In genomic region chr13:94595006-94595942, GRCh38 we compare ENCODE assay signal across 8 cellular contexts. TPM values are rescaled to one million over a fixed set of nuclear protein-coding genes. Genes with fewer than 3 reads are reported as not detected.
DNase-seq lines count a peak whose midpoint lies in the region; ATAC-seq, FAIRE-seq and TF ChIP-seq lines count a peak whose summit lies in the region.

No MANE protein-coding gene starts in this region.

- H3K79me2 ChIP-seq in K562 (ENCODE audit: control insufficient read depth, insufficient read depth, low read length): peaks cover 43% of the 10 kb centered on the region

- TF ChIP-seq RAD21 in K562 (CRISPR knock-in tag; conservative IDR thresholded peaks at IDR 0.05 in 1 of 2, IDR thresholded peaks at IDR 0.05 in 1 of 2): no peak

- TSS peak; percentile 65 for BruUV-seq in K562 (replicated peaks; lab: Mats Ljungman, UMichigan)

- H3K27me3 ChIP-seq in K562 (ENCODE audit: control insufficient read depth in 2 of 2, insufficient read depth in 2 of 2, low read length in 2 of 2): no peaks in the 10 kb centered on the region

- H3K9me1 ChIP-seq in K562 (ENCODE audit: control insufficient read depth, insufficient read depth, low read length): no peaks in the 10 kb centered on the region

- H3K9me3 ChIP-seq in K562 (replicated peaks; ENCODE audit: control insufficient read depth, insufficient read depth, low read depth, low read length): no peaks in the 10 kb centered on the region

- H3K27ac Mint-ChIP-seq in immature natural killer cell: peak overlapping the region; percentile 84 to 95 (median 94)

- H3K4me3 Mint-ChIP-seq in immature natural killer cell: peak overlapping the region; percentile 88 to 97 (median 94)

- peaks cover 0 to 4% (median 3%) of the 10 kb centered on the region in 3 donors for H3K36me3 Mint-ChIP-seq in immature natural killer cell

- peaks cover 23 to 45% of the 10 kb centered on the region in 2 donors for H3K4me1 Mint-ChIP-seq in immature natural killer cell

- H3K27me3 Mint-ChIP-seq in immature natural killer cell (ENCODE audit: low read depth in 3 of 3): peaks cover 0 to 6% (median 3%) of the 10 kb centered on the region in 3 donors

- H3K4me2 ChIP-seq in K562 (ENCODE audit: insufficient read depth, low read length): peak overlapping the region; percentile 96

- POLR2A ChIA-PET in RWPE1 (lab: Yijun Ruan, JAX; ENCODE audit: low non-redundant PET) (interaction anchor here (0.6 kb wide), 1 partner anchor 746 kb away, joined by 3 read pairs; no protein-coding TSS in a partner anchor), K562 (lab: Yijun Ruan, JAX) (interaction anchor here (0.8 to 1.0 kb wide), 3 partner anchors 8 to 25 kb away, joined by 3 to 5 read pairs (median 3); no protein-coding TSS in a partner anchor)

- intact Hi-C loops in K562 (cut with micrococcal nuclease): no loop called here

- 2% methylated on average over 14 of the region's 16 CpGs for WGBS in K562 (ENCODE audit: insufficient coverage, low coverage, missing lambda C conversion rate)

- TF ChIP-seq POLR2A in K562 (conservative IDR thresholded peaks at IDR 0.05): no peak

- H3K27ac ChIP-seq in RWPE1 (peak overlapping the region; percentile 78), K562 (ENCODE audit: extremely low read depth, low read depth, low read length) (peak overlapping the region; percentile 74)

- in situ Hi-C loops in K562 (cut with MboI): no loop called here

- no peaks in the 10 kb centered on the region for H4K20me1 ChIP-seq in K562 (replicated peaks; ENCODE audit: control insufficient read depth, insufficient read depth, low read length)

- DNase-seq in AML-193 (lab: John Stamatoyannopoulos, UW): peak; percentile 65
- peak; percentile 26 for DNase-seq in RWPE1 (ENCODE audit: low spot score)
- peak; percentile 14 to 30 (median 24) for DNase-seq in K562 (ENCODE audit: extremely low read depth in 1 of 4, low spot score in 3 of 4)
- DNase-seq in immature natural killer cell: no peak
- peak; percentile 23 to 24 for DNase-seq in stimulated activated CD4-positive, alpha-beta T cell treated with anti-CD3 and anti-CD28 coated beads, Interleukin-4, amount 100 ng/mL, for 4 hours
- no peak for DNase-seq in putamen (ENCODE audit: low spot score)

- TF ChIP-seq CTCF in RWPE1 (conservative IDR thresholded peaks at IDR 0.05; ENCODE audit: low read depth) (no peak), K562 (IDR thresholded peaks at IDR 0.05 in 2 of 3, conservative IDR thresholded peaks at IDR 0.05 in 1 of 3; ENCODE audit: insufficient read depth in 2 of 3, low read depth in 1 of 3, low read length in 3 of 3) (no peak)

- peak overlapping the region; percentile 89 to 95 for H3K9ac ChIP-seq in K562 (ENCODE audit: insufficient read depth in 1 of 2, low read depth in 2 of 2, low read length in 2 of 2)

- CTCF ChIA-PET in RWPE1 (lab: Yijun Ruan, JAX) (interaction anchor here (0.7 kb wide), 1 partner anchor 45 kb away, joined by 3 read pairs; no protein-coding TSS in a partner anchor), K562 (lab: Yijun Ruan, JAX; ENCODE audit: low intra/inter-chr PET ratio) (no interaction called here)

- FAIRE-seq in K562 (lab: Jason Lieb, UNC): no peak

- no peak for TF ChIP-seq EP300 in K562 (IDR thresholded peaks at IDR 0.05; ENCODE audit: low read length)

- H2AFZ ChIP-seq in K562 (ENCODE audit: low read depth, low read length): peak overlapping the region; percentile 96

- peaks cover 6 to 12% of the 10 kb centered on the region in 2 experiments; a peak in 3 of 5 replicates for H3K4me1 ChIP-seq in K562 (replicated peaks in 1 of 2; ENCODE audit: control insufficient read depth in 2 of 2, insufficient read depth in 2 of 2, low read length in 2 of 2)

- ATAC-seq in GM19023 (IDR thresholded peaks at IDR 0.05; ENCODE audit: unreplicated experiment): peak; percentile 63
- peak; percentile 34 for ATAC-seq in HG03097 (IDR thresholded peaks at IDR 0.05; ENCODE audit: low FRiP score, unreplicated experiment)
- ATAC-seq in K562: peak; percentile 82

- peaks cover 37% of the 10 kb centered on the region for H3K36me3 ChIP-seq in K562 (ENCODE audit: control insufficient read depth, insufficient read depth, low read length)

- H3K4me3 ChIP-seq in K562: peak overlapping the region; percentile 66

- no peaks in the 10 kb centered on the region for H3K9me3 Mint-ChIP-seq in immature natural killer cell

TF ChIP-seq in K562, 482 proteins besides CTCF, POLR2A, EP300 and RAD21:
- TF ChIP-seq ZNF174 (CRISPR knock-in tag; IDR thresholded peaks at IDR 0.05): no peak
- TF ChIP-seq ZNF512 (tag; IDR thresholded peaks at IDR 0.05): no peak
- 0 out of 4 replicates have a peak, but pooled peaks of 1 of the 2 experiments have one; percentile 26 for TF ChIP-seq FOXK2 (conservative IDR thresholded peaks at IDR 0.05 in 1 of 2, IDR thresholded peaks at IDR 0.05 in 1 of 2; ENCODE audit: low read depth in 2 of 2)

RNA-seq across cellular contexts. Expression of gene TGDS, which starts 0.7 kb away (rescaled TPM):
- 20.6 and 39.2 TPM in 2 replicates for total RNA-seq in K562 (2011; cell fraction: chromatin; rRNA removed; ENCODE audit: low replicate concordance)
- total RNA-seq in K562 (2011; cell fraction: nucleolus; rRNA removed): 10.3 and 11.6 TPM in 2 replicates
- 26.4 and 42.4 TPM in 2 replicates for total RNA-seq in K562 (2011; cell fraction: nucleoplasm; rRNA removed)
- total RNA-seq in K562 (2014; rRNA removed) (9.9 and 13.6 TPM in 2 replicates), K562 (2014; rRNA removed; fragmentation: Illumina TruSeq; extraction: Trizol) (20.7 and 23.4 TPM in 2 replicates), K562 (2015; rRNA removed; fragmentation: Illumina TruSeq; extraction: Trizol) (17.8 and 21.4 TPM in 2 replicates), K562 (2021) (12.7 and 12.8 TPM in 2 replicates)
- polyA plus RNA-seq in K562 (2011; rRNA removed) (32.4 and 37.8 TPM in 2 replicates), K562 (2014; fragmentation: Illumina TruSeq; extraction: Trizol) (20.0 and 24.2 TPM in 2 replicates), K562 (2014; fragmentation: Nextera tagmentation; extraction: Ambion mirVana) (10 to 100 TPM; 43.5 to 43.7 TPM), K562 (2014; rRNA removed) (15.7 and 16.1 TPM in 2 replicates), immature natural killer cell (10 to 100 TPM in 1 of 3 donors, 1 to 10 TPM in 2; 5.1 to 10.5 (median 8.9) TPM)
- polyA plus RNA-seq in K562 (2011; cell fraction: cytosol; rRNA removed): 8.7 and 21.3 TPM in 2 replicates
- 12.9 and 23.8 TPM in 2 replicates for polyA plus RNA-seq in K562 (2011; cell fraction: nucleus; rRNA removed)
- 12.2 and 12.5 TPM in 2 replicates for polyA plus RNA-seq in K562 (2012)
- polyA minus RNA-seq in K562 (2011; rRNA and poly(A)+ RNA removed): 28.8 and 29.5 TPM in 2 replicates
- polyA minus RNA-seq in K562 (2011; cell fraction: cytosol; rRNA and poly(A)+ RNA removed): 8.6 and 11.3 TPM in 2 replicates
- polyA minus RNA-seq in K562 (2011; cell fraction: nucleus; rRNA and poly(A)+ RNA removed): 13.7 and 20.7 TPM in 2 replicates

RNA-seq across cellular contexts. Expression of gene GPR180, which starts 6.4 kb away (rescaled TPM):
- total RNA-seq in K562 (2011; cell fraction: chromatin; rRNA removed; ENCODE audit: low replicate concordance): 3.0 and 9.0 TPM in 2 replicates
- total RNA-seq in K562 (2011; cell fraction: nucleolus; rRNA removed): 2.3 and 2.8 TPM in 2 replicates
- total RNA-seq in K562 (2011; cell fraction: nucleoplasm; rRNA removed): 7.0 and 13.4 TPM in 2 replicates
- 1.5 and 2.0 TPM in 2 replicates for total RNA-seq in K562 (2014; rRNA removed)
- 3.9 and 4.1 TPM in 2 replicates for total RNA-seq in K562 (2014; rRNA removed; fragmentation: Illumina TruSeq; extraction: Trizol)
- total RNA-seq in K562 (2015; rRNA removed; fragmentation: Illumina TruSeq; extraction: Trizol): 3.1 and 3.2 TPM in 2 replicates
- total RNA-seq in K562 (2021): 1.8 and 2.2 TPM in 2 replicates
- 3.0 and 3.4 TPM in 2 replicates for polyA plus RNA-seq in K562 (2011; rRNA removed)
- polyA plus RNA-seq in K562 (2011; cell fraction: cytosol; rRNA removed): 0.60 and 1.5 TPM in 2 replicates
- 1.8 and 3.2 TPM in 2 replicates for polyA plus RNA-seq in K562 (2011; cell fraction: nucleus; rRNA removed)
- polyA plus RNA-seq in K562 (2012): 1.2 and 1.7 TPM in 2 replicates
- 1.8 and 2.2 TPM in 2 replicates for polyA plus RNA-seq in K562 (2014; fragmentation: Illumina TruSeq; extraction: Trizol)
- polyA plus RNA-seq in K562 (2014; fragmentation: Nextera tagmentation; extraction: Ambion mirVana): under 1 TPM; 0.77 to 0.82 TPM
- 0.98 and 1.1 TPM in 2 replicates for polyA plus RNA-seq in K562 (2014; rRNA removed)
- 6.7 and 7.7 TPM in 2 replicates for polyA minus RNA-seq in K562 (2011; rRNA and poly(A)+ RNA removed)
- polyA minus RNA-seq in K562 (2011; cell fraction: cytosol; rRNA and poly(A)+ RNA removed): 2.0 and 3.0 TPM in 2 replicates
- polyA minus RNA-seq in K562 (2011; cell fraction: nucleus; rRNA and poly(A)+ RNA removed): 2.8 and 6.2 TPM in 2 replicates
- 1 to 10 TPM in 2 of 3 donors, under 1 TPM in 1; 0.75 to 3.3 (median 1.0) TPM for polyA plus RNA-seq in immature natural killer cell

Comparison
In these comparisons a context has a peak if more than half of its experiments do, and no peak if none do; other contexts are left out.
1. DNase-seq: peak in AML-193 (2 of 2), RWPE1 (single experiment), K562 (4 of 4) and stimulated activated CD4-positive, alpha-beta T cell treated with anti-CD3 and anti-CD28 coated beads, Interleukin-4, amount 100 ng/mL, for 4 hours (2 of 2); none in immature natural killer cell (0 of 3) and putamen (single experiment).
2. Peak in every context shown above with its lines, with median percentiles within 50 percentile points of each other: ATAC-seq.